16 cellular contexts compared by ENCODE assay signal in genomic region chr11:4134844-4135243, GRCh38. TPM values are rescaled to one million over a fixed set of nuclear protein-coding genes. Genes with fewer than 3 reads are reported as not detected.
DNase-seq lines count a peak whose midpoint lies in the region; ATAC-seq and TF ChIP-seq lines count a peak whose summit lies in the region.
"Had no signal": no experiment of that assay in that cellular context is flagged by ENCODE, and none has a peak within 500 bp of the region (broad histone marks: within the 10 kb centered on the region; RNA-seq: fewer than 3 reads in every experiment).

No MANE protein-coding gene starts in this region.

- no peak for TF ChIP-seq POLR2A in suprapubic skin (IDR thresholded peaks at IDR 0.05)

- H3K9me3 ChIP-seq in suprapubic skin = peaks cover 4% of the 10 kb centered on the region

- H3K27me3 Mint-ChIP-seq in natural killer cell (ENCODE audit: low read depth in 2 of 2) = no peaks in the 10 kb centered on the region

- H3K4me1 Mint-ChIP-seq in natural killer cell = no peaks in the 10 kb centered on the region
- H3K4me1 Mint-ChIP-seq: immature natural killer cell; stimulated activated effector memory CD8-positive, alpha-beta T cell treated with anti-CD3 and anti-CD28 coated beads, Interleukin-12 subunit alpha, Interleukin-12 subunit beta, amount 100 ng/mL, for 72 hours had no signal

- H3K9me3 Mint-ChIP-seq in natural killer cell = peaks cover 0 to 2% of the 10 kb centered on the region in 2 donors

- H3K4me3 ChIP-seq in brain microvascular endothelial cell (ENCODE audit: low read depth, low read length) (no peak overlapping the region), kidney epithelial cell (ENCODE audit: low read depth, low read length) (no peak overlapping the region), suprapubic skin (no peak overlapping the region)
- H3K4me3 ChIP-seq: ascending aorta; BLaER1 treated with 17β-estradiol and CSF1 and Interleukin-3, amounts not matched to agents 10 nM and 100 nM; esophagus muscularis mucosa had no signal

- H3K27me3 ChIP-seq in brain microvascular endothelial cell (replicated peaks) = no peaks in the 10 kb centered on the region
- H3K27me3 ChIP-seq in kidney epithelial cell (ENCODE audit: control insufficient read depth, insufficient read depth, low read length) = no peaks in the 10 kb centered on the region
- no peaks in the 10 kb centered on the region for H3K27me3 ChIP-seq in suprapubic skin
- H3K27me3 ChIP-seq: ascending aorta; BLaER1 treated with 17β-estradiol and CSF1 and Interleukin-3, amounts not matched to agents 10 nM and 100 nM; esophagus muscularis mucosa had no signal

- no peak for TF ChIP-seq EP300 in suprapubic skin (IDR thresholded peaks at IDR 0.05)

- ATAC-seq in natural killer cell = no peak
- ATAC-seq: stimulated activated effector memory CD8-positive, alpha-beta T cell treated with anti-CD3 and anti-CD28 coated beads, Interleukin-12 subunit alpha, Interleukin-12 subunit beta, amount 100 ng/mL, for 72 hours had no signal

- DNase-seq in AG08396 (ENCODE audit: low spot score) (peak; percentile 54), HT1080 (ENCODE audit: low read depth) (peak; percentile 42), brain microvascular endothelial cell (peak; percentile 29), kidney epithelial cell (ENCODE audit: low read depth) (peak; percentile 49), suprapubic skin (ENCODE audit: low spot score in 2 of 2) (no peak), natural killer cell (no peak), middle frontal gyrus (ENCODE audit: extremely low spot score, low spot score) (no peak), NCI-H345 (lab: John Stamatoyannopoulos, UW) (no peak)
- DNase-seq: activated CD4-positive, CD25-positive, alpha-beta regulatory T cell; immature natural killer cell; stimulated activated CD4-positive, alpha-beta T cell treated with anti-CD3 and anti-CD28 coated beads, Interleukin-2, amount 100 ng/mL, for 48 hours had no signal

- TF ChIP-seq CTCF in brain microvascular endothelial cell (IDR thresholded peaks at IDR 0.05; ENCODE audit: low read depth, low read length, missing control alignments) = no peak
- TF ChIP-seq CTCF in kidney epithelial cell (IDR thresholded peaks at IDR 0.05; ENCODE audit: insufficient read depth, low read length, poor library complexity, severe bottlenecking) = no peak
- TF ChIP-seq CTCF in suprapubic skin (IDR thresholded peaks at IDR 0.05) = no peak
- TF ChIP-seq CTCF in natural killer cell (IDR thresholded peaks at IDR 0.05) = no peak

- H3K36me3 ChIP-seq in brain microvascular endothelial cell (replicated peaks) = peaks cover 5% of the 10 kb centered on the region
- peaks cover 1% of the 10 kb centered on the region for H3K36me3 ChIP-seq in kidney epithelial cell (ENCODE audit: control insufficient read depth, insufficient read depth, low read length)
- H3K36me3 ChIP-seq in suprapubic skin = peaks cover 80% of the 10 kb centered on the region

- no peaks in the 10 kb centered on the region for H3K4me1 ChIP-seq in suprapubic skin
- H3K4me1 ChIP-seq: ascending aorta; BLaER1 treated with 17β-estradiol and CSF1 and Interleukin-3, amounts not matched to agents 10 nM and 100 nM; esophagus muscularis mucosa had no signal

- H3K27ac Mint-ChIP-seq in natural killer cell = no peak overlapping the region
- H3K27ac Mint-ChIP-seq: stimulated activated effector memory CD8-positive, alpha-beta T cell treated with anti-CD3 and anti-CD28 coated beads, Interleukin-12 subunit alpha, Interleukin-12 subunit beta, amount 100 ng/mL, for 72 hours had no signal

- in situ Hi-C loops in brain microvascular endothelial cell (cut with HindIII; ENCODE audit: low pct_ligation_motif_present, low sequenced_read_pairs) = no loop called here

- H3K4me3 Mint-ChIP-seq in natural killer cell = no peak overlapping the region
- H3K4me3 Mint-ChIP-seq: immature natural killer cell; stimulated activated effector memory CD8-positive, alpha-beta T cell treated with anti-CD3 and anti-CD28 coated beads, Interleukin-12 subunit alpha, Interleukin-12 subunit beta, amount 100 ng/mL, for 72 hours had no signal

- H3K27ac ChIP-seq in brain microvascular endothelial cell (peak overlapping the region; percentile 76), suprapubic skin (no peak overlapping the region)
- H3K27ac ChIP-seq: ascending aorta; BLaER1 treated with 17β-estradiol and CSF1 and Interleukin-3, amounts not matched to agents 10 nM and 100 nM; esophagus muscularis mucosa; KMS-11 had no signal

- intact Hi-C loops in natural killer cell (cut with micrococcal nuclease) = no loop called here

- H3K36me3 Mint-ChIP-seq in natural killer cell = peaks cover 21% of the 10 kb centered on the region

RNA-seq across cellular contexts. Expression of gene RRM1, which starts 40.2 kb away (rescaled TPM):
- total RNA-seq in HT1080 (2014; rRNA removed; shearing (Covaris generic)) = 123 and 134 TPM in 2 replicates
- polyA plus RNA-seq in HT1080 (2015; cell fraction: cytosol; rRNA removed) = 93.1 and 96.9 TPM in 2 replicates
- 226 and 252 TPM in 2 replicates for polyA plus RNA-seq in HT1080 (2015; cell fraction: nucleus; rRNA removed)
- total RNA-seq in kidney epithelial cell = 33.2 and 36.8 TPM in 2 replicates
- total RNA-seq in suprapubic skin = 100 to 1,000 TPM in 1 of 4 donors, 10 to 100 TPM in 3; 70.4 to 145 (median 80.0) TPM
- 10 to 100 TPM; 17.0 to 37.6 (median 24.4) TPM for total RNA-seq in natural killer cell

Comparison
In these comparisons a context has a peak if more than half of its experiments do, and no peak if none do; other contexts are left out.
1. DNase-seq: peak in AG08396 (single experiment), HT1080 (single experiment), brain microvascular endothelial cell (single experiment) and kidney epithelial cell (single experiment); none in suprapubic skin (0 of 2), natural killer cell (single experiment), middle frontal gyrus (single experiment) and NCI-H345 (single experiment).